Comparison of ENCODE assay signal across 11 cellular contexts in the genomic region with DNA sequence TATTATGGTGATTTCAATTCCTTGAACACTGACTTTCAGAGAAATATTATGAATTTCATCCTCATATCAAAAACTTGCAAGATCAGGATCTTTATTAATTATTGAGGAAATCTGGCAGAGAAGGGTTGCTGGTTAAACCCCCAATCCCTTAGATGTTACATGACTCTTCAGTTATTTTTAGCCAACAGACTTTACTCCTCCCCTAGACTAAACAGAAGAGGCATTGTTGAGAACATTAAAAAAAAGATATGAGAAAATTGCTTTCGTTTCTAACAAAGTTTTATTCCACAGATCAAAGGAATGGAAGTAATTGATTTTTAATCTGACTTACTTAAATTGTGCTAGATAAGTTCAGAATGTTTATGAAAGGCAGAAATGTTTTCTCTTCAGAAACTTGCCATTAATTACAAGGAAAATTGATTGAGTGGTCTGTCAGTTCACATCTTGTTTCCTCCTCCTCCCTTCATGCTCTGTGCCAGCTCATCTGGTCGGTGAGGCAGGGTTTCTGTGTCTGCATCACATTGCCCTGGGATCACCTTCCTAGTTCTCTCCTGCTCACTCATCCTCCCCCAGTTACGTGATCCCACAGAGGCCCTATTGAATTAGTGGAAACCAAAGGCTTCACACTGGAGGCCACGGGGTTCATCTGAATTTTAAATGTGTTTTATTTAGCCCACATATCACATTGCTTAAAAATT.
DNase-seq lines count a peak whose midpoint lies in the region; ATAC-seq, FAIRE-seq and TF ChIP-seq lines count a peak whose summit lies in the region.
"Had no signal": no experiment of that assay in that cellular context is flagged by ENCODE, and none has a peak within 500 bp of the region (broad histone marks: within the 10 kb centered on the region; RNA-seq: fewer than 3 reads in every experiment).

No MANE protein-coding gene starts in this region.

- FAIRE-seq in GM19239 (lab: Jason Lieb, UNC), result no peak
- FAIRE-seq: H54 had no signal

- peak; percentile 6 for DNase-seq in AG08395 (ENCODE audit: low spot score)
- DNase-seq in NCI-H69 (lab: John Stamatoyannopoulos, UW), result peak; percentile 0
- peak; percentile 25 for DNase-seq in epithelial cell of proximal tubule (ENCODE audit: low read depth)
- DNase-seq in posterior cingulate gyrus, result no peak
- DNase-seq in GM19239 (ENCODE audit: insufficient read length, low spot score), result no peak
- DNase-seq: activated T-cell treated with anti-CD3 and anti-CD28 coated beads, Interleukin-2, amount 50 U/mL, for 1 hour had no signal

- WGBS in mesodermal cell (ENCODE audit: insufficient coverage in 2 of 2), 2 experiments, result no CpG with 5 or more reads among the region's 4 CpGs

- no peak for ATAC-seq in GM21390 (IDR thresholded peaks at IDR 0.05; ENCODE audit: unreplicated experiment)
- ATAC-seq in GM21737 (IDR thresholded peaks at IDR 0.05; ENCODE audit: unreplicated experiment), result no peak

- H3K9me3 ChIP-seq in mesodermal cell (ENCODE audit: control insufficient read depth, low read length), result no peaks in the 10 kb centered on the region
- H3K9me3 ChIP-seq: thyroid gland had no signal

- H3K27ac ChIP-seq in mesodermal cell (ENCODE audit: low read depth, low read length, severe bottlenecking), result peak overlapping the region; percentile 87
- H3K27ac ChIP-seq: thyroid gland had no signal

- no peaks in the 10 kb centered on the region for H3K36me3 ChIP-seq in mesodermal cell (ENCODE audit: control insufficient read depth, insufficient read depth, low read length)
- H3K36me3 ChIP-seq: thyroid gland had no signal

- TF ChIP-seq CTCF in epithelial cell of proximal tubule (conservative IDR thresholded peaks at IDR 0.05; ENCODE audit: low read depth, low read length), result no peak

- H3K4me3 ChIP-seq in epithelial cell of proximal tubule (ENCODE audit: low read depth, low read length) (no peak overlapping the region), mesodermal cell (ENCODE audit: extremely low read depth, insufficient read depth, low read length, poor library complexity, severe bottlenecking) (no peak overlapping the region)
- H3K4me3 ChIP-seq: thyroid gland had no signal

- intact Hi-C loops in posterior cingulate gyrus (cut with DNase I), result no loop called here

- H3K4me1 ChIP-seq in mesodermal cell (ENCODE audit: control insufficient read depth, insufficient read depth, low read length, poor library complexity, severe bottlenecking), result peaks cover 24% of the 10 kb centered on the region

Comparison
In these comparisons a context has a peak if more than half of its experiments do, and no peak if none do; other contexts are left out.
1. DNase-seq: peak in AG08395 (single experiment), NCI-H69 (single experiment) and epithelial cell of proximal tubule (single experiment); none in posterior cingulate gyrus (0 of 10) and GM19239 (single experiment).